In the genomic region with DNA sequence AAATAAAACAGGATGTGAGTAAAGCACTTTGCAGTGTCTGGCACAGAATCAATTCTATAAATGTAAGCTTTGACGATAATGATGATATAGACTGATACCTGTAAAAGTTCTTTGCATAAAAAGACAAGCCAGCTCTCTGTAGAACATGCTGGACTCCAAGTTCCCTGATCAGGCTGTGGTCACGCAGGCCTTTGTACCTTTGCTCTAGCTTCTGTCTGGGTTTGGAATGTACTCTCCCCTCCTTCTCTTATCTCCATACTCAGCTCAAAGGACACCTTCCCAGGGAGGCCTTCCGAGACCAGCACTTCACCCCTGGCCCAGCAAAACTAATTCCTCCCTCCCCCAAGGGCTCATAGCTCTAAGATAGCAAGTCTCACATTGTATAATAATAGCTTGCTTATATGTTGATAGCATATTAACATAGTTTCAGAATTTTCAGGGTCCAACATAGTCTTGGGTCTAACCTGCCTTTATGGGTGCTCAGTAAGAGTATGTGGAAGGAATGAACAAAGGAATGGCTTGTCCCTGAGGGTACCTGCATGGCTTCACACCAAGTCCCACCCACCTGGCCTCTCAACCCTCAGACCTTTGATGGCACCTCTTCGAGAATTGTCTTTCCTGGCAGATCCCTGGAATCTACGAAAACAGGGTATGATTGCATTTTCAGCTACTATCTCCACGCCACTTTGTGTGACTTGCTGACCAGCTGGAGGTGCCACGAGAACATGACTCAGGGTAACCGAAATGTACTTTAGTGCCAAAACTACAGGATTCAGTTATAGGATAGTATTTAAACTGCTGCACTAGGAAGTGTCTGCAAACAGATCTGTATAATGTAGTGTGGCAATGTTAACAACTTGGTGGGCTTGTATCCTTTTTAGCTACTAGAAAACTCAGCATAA, we compare ENCODE assay signal across 1 cellular context.
TF ChIP-seq lines count a peak whose summit lies in the region.

No MANE protein-coding gene starts in this region.

TF ChIP-seq in SK-N-SH treated with all-trans-retinoic acid at 6 μM for 48 hours, 23 proteins besides CTCF, POLR2A, EP300 and RAD21 (continued from another document):
- TF ChIP-seq ZNF70 (CRISPR knock-in tag; IDR thresholded peaks at IDR 0.05) (no peak), CREB5 (CRISPR knock-in tag; IDR thresholded peaks at IDR 0.05; ENCODE audit: low read depth) (no peak), GLIS3 (CRISPR knock-in tag; IDR thresholded peaks at IDR 0.05) (no peak), BACH2 (CRISPR knock-in tag; IDR thresholded peaks at IDR 0.05; ENCODE audit: borderline replicate concordance) (no peak), SNAI2 (CRISPR knock-in tag; IDR thresholded peaks at IDR 0.05) (no peak), ZC3H10 (CRISPR knock-in tag; IDR thresholded peaks at IDR 0.05) (no peak), ZNF8 (CRISPR knock-in tag; IDR thresholded peaks at IDR 0.05) (no peak)
